In genomic region chr4:6270691-6271121, GRCh38 we compare ENCODE assay signal across 8 cellular contexts. TPM values are rescaled to one million over a fixed set of nuclear protein-coding genes. Genes with fewer than 3 reads are reported as not detected.
DNase-seq lines count a peak whose midpoint lies in the region; ATAC-seq, FAIRE-seq and TF ChIP-seq lines count a peak whose summit lies in the region.

No MANE protein-coding gene starts in this region.

- H3K36me3 ChIP-seq in HUES48 (ENCODE audit: control insufficient read depth, insufficient read depth, low read length), result peaks cover 3% of the 10 kb centered on the region; the same call in 1 of the 2 replicates

- ATAC-seq in A549, result no peak
- ATAC-seq in HG03159 (IDR thresholded peaks at IDR 0.05; ENCODE audit: unreplicated experiment), result no peak
- no peak for ATAC-seq in HG03354 (IDR thresholded peaks at IDR 0.05; ENCODE audit: poor library complexity, severe bottlenecking, unreplicated experiment)
- no peak for ATAC-seq in HG02798 (IDR thresholded peaks at IDR 0.05; ENCODE audit: poor library complexity, unreplicated experiment)

- TF ChIP-seq RAD21 in A549 (conservative IDR thresholded peaks at IDR 0.05 in 1 of 2, IDR thresholded peaks at IDR 0.05 in 1 of 2), result no peak

- CTCF ChIA-PET in A549 (lab: Yijun Ruan, JAX), result interaction anchor here (1.7 to 3.5 kb wide), 4 partner anchors 11 to 57 kb away, joined by 4 to 20 read pairs (median 8); no protein-coding TSS in a partner anchor

- H3K4me3 Mint-ChIP-seq in chondrocyte (ENCODE audit: unreplicated experiment) (peak overlapping the region; percentile 89), mesothelial cell of epicardium (peak overlapping the region; percentile 83)

- H3K4me3 ChIP-seq in A549 (peak overlapping the region; percentile 87), HUES48 (ENCODE audit: low read depth, low read length) (peak overlapping the region; percentile 93)

- POLR2A ChIA-PET in A549 (lab: Yijun Ruan, JAX), result no interaction called here

- no peak overlapping the region for H3K9ac ChIP-seq in HUES48 (ENCODE audit: low read depth, low read length)

- H3K36me3 Mint-ChIP-seq in chondrocyte (ENCODE audit: low read depth) (no peaks in the 10 kb centered on the region), mesothelial cell of epicardium (no peaks in the 10 kb centered on the region)

- no peak for DNase-seq in A549 (ENCODE audit: low read depth in 1 of 2, low spot score in 1 of 2)
- DNase-seq in chondrocyte (ENCODE audit: low spot score), result peak; percentile 68
- no peak for DNase-seq in mesothelial cell of epicardium (ENCODE audit: low spot score in 2 of 2, unreplicated experiment in 2 of 2)
- DNase-seq in medulla oblongata (ENCODE audit: extremely low spot score), result no peak

- TF ChIP-seq POLR2A in A549 (IDR thresholded peaks at IDR 0.05; ENCODE audit: low read length), result no peak

- H3K4me1 Mint-ChIP-seq in chondrocyte (ENCODE audit: low read depth) (peaks cover 49% of the 10 kb centered on the region), mesothelial cell of epicardium (peaks cover 37% of the 10 kb centered on the region)

- H3K4me2 ChIP-seq in A549, result peak overlapping the region; percentile 97

- no peak for FAIRE-seq in A549 (lab: Jason Lieb, UNC)

- peaks cover 6% of the 10 kb centered on the region; the same call in 1 of the 2 replicates for H3K27me3 ChIP-seq in HUES48 (ENCODE audit: control insufficient read depth, insufficient read depth, low read length)

- TF ChIP-seq CTCF in A549 (IDR thresholded peaks at IDR 0.05) (no peak), chondrocyte (IDR thresholded peaks at IDR 0.05) (no peak), mesothelial cell of epicardium (IDR thresholded peaks at IDR 0.05; ENCODE audit: unreplicated experiment) (no peak)

- no peak for TF ChIP-seq EP300 in A549 (IDR thresholded peaks at IDR 0.05)

- H3K27ac ChIP-seq in A549 (peak overlapping the region in 1 of 2 experiments; percentile 91; a peak in 4 of 6 replicates), HUES48 (ENCODE audit: low read depth, low read length) (no peak overlapping the region)

- H3K27ac Mint-ChIP-seq in chondrocyte (ENCODE audit: unreplicated experiment) (peak overlapping the region; percentile 93), mesothelial cell of epicardium (peak overlapping the region; percentile 74)

- H3K9me3 ChIP-seq in A549, result no peaks in the 10 kb centered on the region
- H3K9me3 ChIP-seq in HUES48 (ENCODE audit: control insufficient read depth, insufficient read depth, low read length), result no peaks in the 10 kb centered on the region

- H3K27me3 Mint-ChIP-seq in chondrocyte (ENCODE audit: low read depth) (peaks cover 14% of the 10 kb centered on the region), mesothelial cell of epicardium (ENCODE audit: low read depth) (peaks cover 6% of the 10 kb centered on the region)

- H3K9me3 Mint-ChIP-seq in chondrocyte (ENCODE audit: low read depth) (no peaks in the 10 kb centered on the region), mesothelial cell of epicardium (no peaks in the 10 kb centered on the region)

- 66% methylated on average over 4 of the region's 6 CpGs for WGBS in A549 (ENCODE audit: missing lambda C conversion rate)

- peaks cover 28% of the 10 kb centered on the region for H3K4me1 ChIP-seq in A549
- peaks cover 27% of the 10 kb centered on the region for H3K4me1 ChIP-seq in HUES48 (ENCODE audit: control insufficient read depth, insufficient read depth, low read length)

TF ChIP-seq in A549, 52 proteins besides CTCF, POLR2A, EP300 and RAD21:
- TF ChIP-seq FOXS1 (CRISPR knock-in tag; IDR thresholded peaks at IDR 0.05) (no peak), CBX2 (IDR thresholded peaks at IDR 0.05; ENCODE audit: borderline replicate concordance, low read depth) (no peak), REST (IDR thresholded peaks at IDR 0.05) (no peak), NR3C1 (IDR thresholded peaks at IDR 0.05) (no peak), CHD4 (IDR thresholded peaks at IDR 0.05; ENCODE audit: borderline replicate concordance) (no peak), ATOH8 (CRISPR knock-in tag; IDR thresholded peaks at IDR 0.05; ENCODE audit: low read depth) (no peak), EHF (CRISPR knock-in tag; IDR thresholded peaks at IDR 0.05) (no peak)
TF ChIP-seq in A549: peak in this region for 0.

RNA-seq across cellular contexts. Expression of gene WFS1, which starts 1.1 kb away (rescaled TPM):
- 8.8 and 12.0 TPM in 2 replicates for polyA plus RNA-seq in A549 (2011; rRNA removed)
- polyA plus RNA-seq in A549 (2012; cell fraction: cytosol; rRNA removed), result 12.9 and 16.8 TPM in 2 replicates
- polyA plus RNA-seq in A549 (2012; cell fraction: nucleus; rRNA removed), result 39.9 and 60.5 TPM in 2 replicates
- 12.6 to 14.3 TPM (median 13.6 TPM) in 3 replicates for polyA plus RNA-seq in A549 (2017; fragmentation: RNase III; extraction: RNeasy Plus Mini Kit Qiagen cat#74134 plus additional on column Dnase treatment)
- 9.0 and 14.9 TPM in 2 replicates for polyA minus RNA-seq in A549 (2011; rRNA and poly(A)+ RNA removed)
- total RNA-seq in chondrocyte, result 47.7 to 54.6 TPM (median 48.0 TPM) in 3 replicates
- total RNA-seq in mesothelial cell of epicardium, result 31.5 to 35.5 TPM (median 34.2 TPM) in 3 replicates
